22 cellular contexts compared by ENCODE assay signal in genomic region chr7:1312098-1313070, GRCh38.
DNase-seq lines count a peak whose midpoint lies in the region; ATAC-seq, FAIRE-seq and TF ChIP-seq lines count a peak whose summit lies in the region.
"Had no signal": no experiment of that assay in that cellular context is flagged by ENCODE, and none has a peak within 500 bp of the region (broad histone marks: within the 10 kb centered on the region; RNA-seq: fewer than 3 reads in every experiment).

No MANE protein-coding gene starts in this region.

- POLR2A ChIA-PET in K562 (lab: Yijun Ruan, JAX), result interaction anchor here (0.8 kb wide), 1 partner anchor 11 kb away, joined by 3 read pairs; no protein-coding TSS in a partner anchor

- DNase-seq in BE2C (peak; percentile 10), ELR (ENCODE audit: low read depth) (peak; percentile 13), K562 (ENCODE audit: extremely low read depth in 1 of 4, low spot score in 3 of 4) (no peak), lower lobe of right lung (peak; percentile 40), OCI-M2 (lab: John Stamatoyannopoulos, UW; ENCODE audit: unreplicated experiment) (no peak)
- DNase-seq in stimulated activated CD8-positive, alpha-beta memory T cell treated with anti-CD3 and anti-CD28 coated beads, Interleukin-4, amount 100 ng/mL, for 48 hours, result no peak
- DNase-seq: ACHN; activated CD4-positive, alpha-beta memory T cell treated with anti-CD3 and anti-CD28 coated beads, Interleukin-2, amount 10 ng/mL, durations not matched to agents 7 days and 5 days; activated CD4-positive, CD25-positive, alpha-beta regulatory T cell treated with anti-CD3 and anti-CD28 coated beads, Interleukin-2, amount 50 U/mL, for 72 hours; activated CD8-positive, alpha-beta memory T cell treated with anti-CD3 and anti-CD28 coated beads, Interleukin-2, amount 50 U/mL, for 4 hours; activated naive CD4-positive, alpha-beta T cell; adrenal gland; brain microvascular endothelial cell; GDM1; hippocampal formation; left cardiac atrium; NCI-H1105; NCI-H187; stimulated activated CD4-positive, alpha-beta T cell treated with anti-CD3 and anti-CD28 coated beads, Interleukin-2, amount 100 ng/mL, for 24 hours; tibial artery had no signal

- H3K9me3 ChIP-seq in BE2C, result no peaks in the 10 kb centered on the region; the same call in 1 of the 2 replicates
- H3K9me3 ChIP-seq in K562 (replicated peaks; ENCODE audit: control insufficient read depth, insufficient read depth, low read depth, low read length), result no peaks in the 10 kb centered on the region
- no peaks in the 10 kb centered on the region for H3K9me3 ChIP-seq in lower lobe of right lung
- H3K9me3 ChIP-seq: adrenal gland had no signal

- no peak overlapping the region for H3K4me2 ChIP-seq in K562 (ENCODE audit: insufficient read depth, low read length)

- CTCF ChIA-PET in K562 (lab: Yijun Ruan, JAX; ENCODE audit: low intra/inter-chr PET ratio), result no interaction called here

- ATAC-seq in K562, result no peak
- peak in 1 of 2 donors; percentile 28 for ATAC-seq in lower lobe of right lung
- no peak for ATAC-seq in GM21423 (IDR thresholded peaks at IDR 0.05; ENCODE audit: unreplicated experiment)
- ATAC-seq: left cardiac atrium had no signal

- H3K4me1 ChIP-seq in BE2C (no peaks in the 10 kb centered on the region), K562 (replicated peaks in 1 of 2; ENCODE audit: control insufficient read depth in 2 of 2, insufficient read depth in 2 of 2, low read length in 2 of 2) (peaks cover 0 to 3% of the 10 kb centered on the region in 2 experiments; a peak in 1 of 5 replicates), lower lobe of right lung (no peaks in the 10 kb centered on the region)
- H3K4me1 ChIP-seq: adrenal gland, tibial artery had no signal

- no peak overlapping the region for H3K27ac ChIP-seq in K562 (ENCODE audit: extremely low read depth, low read depth, low read length)
- no peak overlapping the region for H3K27ac ChIP-seq in lower lobe of right lung
- H3K27ac ChIP-seq: adrenal gland, brain microvascular endothelial cell, SK-N-MC, tibial artery had no signal

- in situ Hi-C loops in K562 (cut with MboI), result no loop called here

- FAIRE-seq in K562 (lab: Jason Lieb, UNC), result no peak

- no peak overlapping the region for H3K9ac ChIP-seq in K562 (ENCODE audit: insufficient read depth in 1 of 2, low read depth in 2 of 2, low read length in 2 of 2)

- intact Hi-C loops in K562 (cut with micrococcal nuclease) (no loop called here), lower lobe of right lung (cut with DNase I) (no loop called here)

- no peaks in the 10 kb centered on the region for H4K20me1 ChIP-seq in K562 (replicated peaks; ENCODE audit: control insufficient read depth, insufficient read depth, low read length)

- no peaks in the 10 kb centered on the region for H3K9me1 ChIP-seq in K562 (ENCODE audit: control insufficient read depth, insufficient read depth, low read length)

- no peak overlapping the region for H3K4me3 ChIP-seq in BE2C (ENCODE audit: low read depth, low read length)
- no peak overlapping the region for H3K4me3 ChIP-seq in K562
- no peak overlapping the region for H3K4me3 ChIP-seq in lower lobe of right lung
- H3K4me3 ChIP-seq: adrenal gland, SK-N-MC, tibial artery had no signal

- WGBS in K562 (ENCODE audit: insufficient coverage, low coverage, missing lambda C conversion rate), result under 1% methylated on average over 34 of the region's 34 CpGs

- H3K79me2 ChIP-seq in K562 (ENCODE audit: control insufficient read depth, insufficient read depth, low read length), result no peaks in the 10 kb centered on the region

- no peak for TF ChIP-seq POLR2A in K562 (conservative IDR thresholded peaks at IDR 0.05)

- TF ChIP-seq EP300 in K562 (IDR thresholded peaks at IDR 0.05; ENCODE audit: low read length), result no peak

- H3K27me3 ChIP-seq in BE2C (peaks cover 25% of the 10 kb centered on the region), K562 (ENCODE audit: control insufficient read depth in 2 of 2, insufficient read depth in 2 of 2, low read length in 2 of 2) (peaks cover 13 to 52% of the 10 kb centered on the region in 2 experiments; a peak in 4 of 5 replicates), lower lobe of right lung (ENCODE audit: low read depth) (peaks cover 14% of the 10 kb centered on the region)
- H3K27me3 ChIP-seq: adrenal gland, brain microvascular endothelial cell had no signal

- TF ChIP-seq RAD21 in K562 (CRISPR knock-in tag; conservative IDR thresholded peaks at IDR 0.05 in 1 of 2, IDR thresholded peaks at IDR 0.05 in 1 of 2), result no peak

- no peak overlapping the region for H2AFZ ChIP-seq in K562 (ENCODE audit: low read depth, low read length)

- TF ChIP-seq CTCF in BE2C (IDR thresholded peaks at IDR 0.05; ENCODE audit: low read depth, low read length) (no peak), K562 (IDR thresholded peaks at IDR 0.05 in 2 of 3, conservative IDR thresholded peaks at IDR 0.05 in 1 of 3; ENCODE audit: insufficient read depth in 2 of 3, low read depth in 1 of 3, low read length in 3 of 3) (no peak), lower lobe of right lung (IDR thresholded peaks at IDR 0.05) (no peak)

- H3K36me3 ChIP-seq in BE2C (no peaks in the 10 kb centered on the region), K562 (ENCODE audit: control insufficient read depth, insufficient read depth, low read length) (no peaks in the 10 kb centered on the region), lower lobe of right lung (no peaks in the 10 kb centered on the region)
- H3K36me3 ChIP-seq: adrenal gland, brain microvascular endothelial cell, tibial artery had no signal

- no TSS peak for BruUV-seq in K562 (replicated peaks; lab: Mats Ljungman, UMichigan)

TF ChIP-seq in K562, 482 proteins besides CTCF, POLR2A, EP300 and RAD21:
- TF ChIP-seq ZNF12 (CRISPR knock-in tag; IDR thresholded peaks at IDR 0.05) (peak; percentile 37; the same call in 1 of the 2 replicates), PKNOX1 (IDR thresholded peaks at IDR 0.05) (peak; percentile 73), RBM34 (IDR thresholded peaks at IDR 0.05; ENCODE audit: borderline replicate concordance, insufficient read depth, low read length) (no peak), ZNF41 (CRISPR knock-in tag; conservative IDR thresholded peaks at IDR 0.05) (no peak)
- TF ChIP-seq, protein P1, sequence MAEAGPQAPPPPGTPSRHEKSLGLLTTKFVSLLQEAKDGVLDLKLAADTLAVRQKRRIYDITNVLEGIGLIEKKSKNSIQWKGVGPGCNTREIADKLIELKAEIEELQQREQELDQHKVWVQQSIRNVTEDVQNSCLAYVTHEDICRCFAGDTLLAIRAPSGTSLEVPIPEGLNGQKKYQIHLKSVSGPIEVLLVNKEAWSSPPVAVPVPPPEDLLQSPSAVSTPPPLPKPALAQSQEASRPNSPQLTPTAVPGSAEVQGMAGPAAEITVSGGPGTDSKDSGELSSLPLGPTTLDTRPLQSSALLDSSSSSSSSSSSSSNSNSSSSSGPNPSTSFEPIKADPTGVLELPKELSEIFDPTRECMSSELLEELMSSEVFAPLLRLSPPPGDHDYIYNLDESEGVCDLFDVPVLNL (CRISPR knock-in tag; IDR thresholded peaks at IDR 0.05; ENCODE audit: low read depth), result no peak

Comparison
In these comparisons a context has a peak if more than half of its experiments do, and no peak if none do; other contexts are left out.
1. DNase-seq: peak in BE2C (single experiment), ELR (single experiment) and lower lobe of right lung (single experiment); none in K562 (0 of 4), stimulated activated CD8-positive, alpha-beta memory T cell treated with anti-CD3 and anti-CD28 coated beads, Interleukin-4, amount 100 ng/mL, for 48 hours (single experiment) and OCI-M2 (single experiment).